Comparison of ENCODE assay signal across 11 cellular contexts in genomic region chr6:90068264-90068663, GRCh38.
DNase-seq lines count a peak whose midpoint lies in the region; TF ChIP-seq lines count a peak whose summit lies in the region.
"Had no signal": no experiment of that assay in that cellular context is flagged by ENCODE, and none has a peak within 500 bp of the region (broad histone marks: within the 10 kb centered on the region; RNA-seq: fewer than 3 reads in every experiment).

No MANE protein-coding gene starts in this region.

- no peaks in the 10 kb centered on the region for H3K27me3 Mint-ChIP-seq in T-helper 2 cell treated with Interferon-gamma antibody and Interleukin-4, amounts not matched to agents 5 μg/mL and 100 μg/mL, for 36 hours (ENCODE audit: low read depth)
- peaks cover 1% of the 10 kb centered on the region for H3K27me3 Mint-ChIP-seq in endothelial cell (ENCODE audit: unreplicated experiment)
- H3K27me3 Mint-ChIP-seq: B cell had no signal

- H3K9me3 Mint-ChIP-seq in T-helper 2 cell treated with Interferon-gamma antibody and Interleukin-4, amounts not matched to agents 5 μg/mL and 100 μg/mL, for 36 hours: no peaks in the 10 kb centered on the region
- H3K9me3 Mint-ChIP-seq in endothelial cell (ENCODE audit: unreplicated experiment): no peaks in the 10 kb centered on the region

- DNase-seq in T-helper 2 cell treated with Interferon-gamma antibody and Interleukin-4, amounts not matched to agents 5 μg/mL and 100 μg/mL, for 36 hours (ENCODE audit: low spot score): peak; percentile 61
- DNase-seq in T-helper 2 cell (no peak), LoVo (ENCODE audit: low spot score) (peak; percentile 7), astrocyte of the spinal cord (ENCODE audit: low read depth, low spot score) (peak; percentile 79), non-pigmented ciliary epithelial cell (ENCODE audit: low read depth) (peak; percentile 52), midbrain (lab: John Stamatoyannopoulos, UW) (no peak), endothelial cell (ENCODE audit: low spot score) (no peak), NCI-H82 treated with DMSO at 0.1 percent for 48 hours (lab: John Stamatoyannopoulos, UW; ENCODE audit: unreplicated experiment) (no peak)
- DNase-seq: glutamatergic neuron, NCI-H524 had no signal

- H3K4me3 Mint-ChIP-seq in T-helper 2 cell treated with Interferon-gamma antibody and Interleukin-4, amounts not matched to agents 5 μg/mL and 100 μg/mL, for 36 hours: no peak overlapping the region
- no peak overlapping the region for H3K4me3 Mint-ChIP-seq in endothelial cell (ENCODE audit: unreplicated experiment)
- H3K4me3 Mint-ChIP-seq: B cell had no signal

- peaks cover 45% of the 10 kb centered on the region for H3K36me3 Mint-ChIP-seq in T-helper 2 cell treated with Interferon-gamma antibody and Interleukin-4, amounts not matched to agents 5 μg/mL and 100 μg/mL, for 36 hours (ENCODE audit: low read depth)
- H3K36me3 Mint-ChIP-seq in endothelial cell (ENCODE audit: low read depth, unreplicated experiment): no peaks in the 10 kb centered on the region

- TF ChIP-seq CTCF in astrocyte of the spinal cord (IDR thresholded peaks at IDR 0.05; ENCODE audit: low read depth, low read length) (no peak), endothelial cell (IDR thresholded peaks at IDR 0.05; ENCODE audit: unreplicated experiment) (no peak)

- in situ Hi-C loops in astrocyte of the spinal cord (cut with HindIII; ENCODE audit: low sequenced_read_pairs): no loop called here

- H3K4me1 Mint-ChIP-seq in T-helper 2 cell treated with Interferon-gamma antibody and Interleukin-4, amounts not matched to agents 5 μg/mL and 100 μg/mL, for 36 hours (ENCODE audit: low read depth): peaks cover 50% of the 10 kb centered on the region
- H3K4me1 Mint-ChIP-seq in endothelial cell (ENCODE audit: unreplicated experiment): peaks cover 23% of the 10 kb centered on the region

- H3K4me3 ChIP-seq in astrocyte of the spinal cord (ENCODE audit: low read depth, low read length): no peak overlapping the region

- no peak overlapping the region for H3K27ac Mint-ChIP-seq in T-helper 2 cell treated with Interferon-gamma antibody and Interleukin-4, amounts not matched to agents 5 μg/mL and 100 μg/mL, for 36 hours
- H3K27ac Mint-ChIP-seq in endothelial cell (ENCODE audit: unreplicated experiment): no peak overlapping the region

Comparison
In these comparisons a context has a peak if more than half of its experiments do, and no peak if none do; other contexts are left out.
1. DNase-seq: peak in T-helper 2 cell treated with Interferon-gamma antibody and Interleukin-4, amounts not matched to agents 5 μg/mL and 100 μg/mL, for 36 hours (single experiment), LoVo (single experiment), astrocyte of the spinal cord (single experiment) and non-pigmented ciliary epithelial cell (single experiment); none in T-helper 2 cell (0 of 5), midbrain (single experiment), endothelial cell (single experiment) and NCI-H82 treated with DMSO at 0.1 percent for 48 hours (single experiment).